Comparison of ENCODE assay signal across 8 cellular contexts in genomic region chr4:147707892-147708672, GRCh38. TPM values are rescaled to one million over a fixed set of nuclear protein-coding genes. Genes with fewer than 3 reads are reported as not detected.
DNase-seq lines count a peak whose midpoint lies in the region; TF ChIP-seq lines count a peak whose summit lies in the region.

No MANE protein-coding gene starts in this region.

- H3K9me3 ChIP-seq in fibroblast of lung (ENCODE audit: control insufficient read depth, insufficient read depth, low read depth, low read length): no peaks in the 10 kb centered on the region

- no peak overlapping the region for H3K9ac ChIP-seq in fibroblast of lung (ENCODE audit: insufficient read depth, low read length)

- no peaks in the 10 kb centered on the region for H3K79me2 ChIP-seq in fibroblast of lung (ENCODE audit: control insufficient read depth, insufficient read depth, low read length)

- TF ChIP-seq CTCF in fibroblast of lung (conservative IDR thresholded peaks at IDR 0.05 in 1 of 2, IDR thresholded peaks at IDR 0.05 in 1 of 2; ENCODE audit: low read depth in 1 of 2, low read length in 2 of 2) (peak; percentile 79 to 89), neural crest cell (conservative IDR thresholded peaks at IDR 0.05) (peak; percentile 91)

- no peak overlapping the region for H3K4me3 ChIP-seq in H7 (ENCODE audit: insufficient read depth, low read depth, low read length)
- no peak overlapping the region for H3K4me3 ChIP-seq in fibroblast of lung (replicated peaks in 1 of 4; ENCODE audit: control extremely low read depth in 1 of 4, insufficient read depth in 1 of 4, low read depth in 3 of 4, low read length in 4 of 4)

- H3K4me3 Mint-ChIP-seq in neural crest cell: no peak overlapping the region

- no peaks in the 10 kb centered on the region for H3K9me3 Mint-ChIP-seq in neural crest cell

- H3K36me3 ChIP-seq in H7 (replicated peaks; ENCODE audit: control insufficient read depth, insufficient read depth, low read length) (no peaks in the 10 kb centered on the region), fibroblast of lung (ENCODE audit: control insufficient read depth, insufficient read depth, low read length) (no peaks in the 10 kb centered on the region)

- peaks cover 35% of the 10 kb centered on the region for H3K27me3 Mint-ChIP-seq in neural crest cell (ENCODE audit: low read depth)

- no peaks in the 10 kb centered on the region for H3K4me1 ChIP-seq in fibroblast of lung (ENCODE audit: control insufficient read depth, extremely low read depth, insufficient read depth, low read length)

- H3K4me1 Mint-ChIP-seq in neural crest cell: no peaks in the 10 kb centered on the region

- no peaks in the 10 kb centered on the region for H3K36me3 Mint-ChIP-seq in neural crest cell (ENCODE audit: low read depth)

- no peak overlapping the region for H3K27ac ChIP-seq in fibroblast of lung (ENCODE audit: insufficient read depth, low read length)

- no peak overlapping the region for H2AFZ ChIP-seq in fibroblast of lung (ENCODE audit: low read length)

- H3K27me3 ChIP-seq in H7 (ENCODE audit: control insufficient read depth, insufficient read depth, low read length) (no peaks in the 10 kb centered on the region), fibroblast of lung (ENCODE audit: control insufficient read depth, insufficient read depth, low read length) (no peaks in the 10 kb centered on the region)

- no peak overlapping the region for H3K4me2 ChIP-seq in fibroblast of lung (ENCODE audit: extremely low read depth, insufficient read depth, low read length)

- DNase-seq in NCI-H2107 treated with DMSO at 0.1 percent for 48 hours (lab: John Stamatoyannopoulos, UW; ENCODE audit: unreplicated experiment): peak; percentile 7
- no peak for DNase-seq in NCI-H2107 (lab: John Stamatoyannopoulos, UW)
- peak; percentile 46 for DNase-seq in H7
- DNase-seq in NCI-H146 treated with DMSO at 0.1 percent for 48 hours (lab: John Stamatoyannopoulos, UW; ENCODE audit: unreplicated experiment): peak; percentile 3
- peak; percentile 32 for DNase-seq in activated T-cell treated with anti-CD3 and anti-CD28 coated beads for 1 hour (ENCODE audit: low read depth)
- peak; percentile 20 to 64 for DNase-seq in fibroblast of lung (ENCODE audit: low read depth in 2 of 2)
- peak; percentile 29 for DNase-seq in neural crest cell (ENCODE audit: low read depth, low spot score)
- DNase-seq in HuH-7 (ENCODE audit: low spot score): no peak

- H4K20me1 ChIP-seq in fibroblast of lung (ENCODE audit: control insufficient read depth, extremely low read depth, insufficient read depth, low read length): no peaks in the 10 kb centered on the region

- no peak overlapping the region for H3K27ac Mint-ChIP-seq in neural crest cell (ENCODE audit: unreplicated experiment)

RNA-seq across cellular contexts. Expression of gene ARHGAP10, which starts 23.8 kb away (rescaled TPM):
- 9.7 and 12.4 TPM in 2 replicates for total RNA-seq in H7 (2014; rRNA removed; shearing (Covaris generic))
- total RNA-seq in fibroblast of lung (29.5 and 35.8 TPM in 2 replicates), neural crest cell (4.0 and 4.2 TPM in 2 replicates)
- polyA plus RNA-seq in fibroblast of lung: 21.6 and 32.0 TPM in 2 replicates
- 21.5 and 31.9 TPM in 2 replicates for polyA plus RNA-seq in fibroblast of lung (2012)
- polyA minus RNA-seq in fibroblast of lung (ENCODE audit: low replicate concordance): 33.8 and 42.5 TPM in 2 replicates

RNA-seq across cellular contexts. Expression of gene PRMT9, which starts 24.1 kb away (rescaled TPM):
- total RNA-seq in H7 (2014; rRNA removed; shearing (Covaris generic)): 11.7 and 12.7 TPM in 2 replicates
- 10.3 and 14.4 TPM in 2 replicates for total RNA-seq in fibroblast of lung
- 6.2 and 8.8 TPM in 2 replicates for polyA plus RNA-seq in fibroblast of lung
- 4.8 and 6.2 TPM in 2 replicates for polyA plus RNA-seq in fibroblast of lung (2012)
- 2.3 and 3.5 TPM in 2 replicates for polyA minus RNA-seq in fibroblast of lung (ENCODE audit: low replicate concordance)
- 8.5 and 10.2 TPM in 2 replicates for total RNA-seq in neural crest cell

Comparison
In these comparisons a context has a peak if more than half of its experiments do, and no peak if none do; other contexts are left out.
1. DNase-seq: peak in NCI-H2107 treated with DMSO at 0.1 percent for 48 hours (single experiment), H7 (single experiment), NCI-H146 treated with DMSO at 0.1 percent for 48 hours (single experiment), activated T-cell treated with anti-CD3 and anti-CD28 coated beads for 1 hour (single experiment), fibroblast of lung (2 of 2) and neural crest cell (single experiment); none in NCI-H2107 (single experiment) and HuH-7 (single experiment).